In genomic region chr9:125890793-125891192, GRCh38 we compare ENCODE assay signal across 20 cellular contexts.
A peak's percentile ranks its signal among the peaks of the same experiment; 100 is the strongest.
DNase-seq lines count a peak whose midpoint lies in the region; ATAC-seq, FAIRE-seq and TF ChIP-seq lines count a peak whose summit lies in the region.
"Had no signal": no experiment of that assay in that cellular context is flagged by ENCODE, and none has a peak within 500 bp of the region (broad histone marks: within the 10 kb centered on the region; RNA-seq: fewer than 3 reads in every experiment).

No MANE protein-coding gene starts in this region.

- 69 to 78% (median 71%) methylated on average over 1 of the region's 1 CpG for WGBS in spleen, 5 donors

- H3K36me3 ChIP-seq in BE2C, result no peaks in the 10 kb centered on the region
- no peaks in the 10 kb centered on the region for H3K36me3 ChIP-seq in astrocyte (ENCODE audit: insufficient read depth, low read length)
- no peaks in the 10 kb centered on the region for H3K36me3 ChIP-seq in spleen

- H3K27ac Mint-ChIP-seq in CD4-positive, alpha-beta T cell, result no peak overlapping the region
- no peak overlapping the region for H3K27ac Mint-ChIP-seq in astrocyte (ENCODE audit: unreplicated experiment)
- H3K27ac Mint-ChIP-seq in nephron, result no peak overlapping the region
- no peak overlapping the region for H3K27ac Mint-ChIP-seq in chondrocyte (ENCODE audit: unreplicated experiment)
- H3K27ac Mint-ChIP-seq: activated CD8-positive, alpha-beta T cell treated with anti-CD3 and anti-CD28 coated beads for 36 hours had no signal

- H3K4me1 ChIP-seq in BE2C (peaks cover 27% of the 10 kb centered on the region), astrocyte (ENCODE audit: insufficient read depth, low read length) (peaks cover 20% of the 10 kb centered on the region), spleen (peaks cover 0 to 32% (median 15%) of the 10 kb centered on the region in 6 donors)

- no peak overlapping the region for H3K4me2 ChIP-seq in astrocyte (ENCODE audit: low read length)

- ATAC-seq in CD4-positive, alpha-beta T cell (ENCODE audit: poor library complexity), result no peak
- ATAC-seq: activated CD8-positive, alpha-beta T cell treated with anti-CD3 and anti-CD28 coated beads for 36 hours had no signal

- H3K27ac ChIP-seq in CD4-positive, alpha-beta T cell (ENCODE audit: low read depth, low read length), result no peak overlapping the region
- H3K27ac ChIP-seq in astrocyte (ENCODE audit: low read depth, low read length) (no peak overlapping the region), spleen (no peak overlapping the region)

- TF ChIP-seq POLR2A in spleen (IDR thresholded peaks at IDR 0.05), result no peak

- H3K9me3 Mint-ChIP-seq in CD4-positive, alpha-beta T cell, result no peaks in the 10 kb centered on the region
- H3K9me3 Mint-ChIP-seq in astrocyte (ENCODE audit: unreplicated experiment), result no peaks in the 10 kb centered on the region
- H3K9me3 Mint-ChIP-seq in nephron, result no peaks in the 10 kb centered on the region
- H3K9me3 Mint-ChIP-seq in chondrocyte (ENCODE audit: low read depth), result no peaks in the 10 kb centered on the region
- H3K9me3 Mint-ChIP-seq: activated CD8-positive, alpha-beta T cell treated with anti-CD3 and anti-CD28 coated beads for 36 hours had no signal

- H3K4me3 ChIP-seq in BE2C (ENCODE audit: low read depth, low read length) (peak overlapping the region; percentile 57; the same call in 1 of the 2 replicates), astrocyte (ENCODE audit: insufficient read depth, low read depth, low read length) (no peak overlapping the region), spleen (no peak overlapping the region)

- DNase-seq in BE2C (no peak), astrocyte (ENCODE audit: low read depth) (no peak), chondrocyte (ENCODE audit: low spot score) (no peak), spleen (no peak), NCI-H2196 (lab: John Stamatoyannopoulos, UW; ENCODE audit: unreplicated experiment) (no peak)
- no peak for DNase-seq in CD4-positive, alpha-beta T cell
- DNase-seq: activated CD4-positive, CD25-positive, alpha-beta regulatory T cell; activated CD8-positive, alpha-beta T cell treated with anti-CD3 and anti-CD28 coated beads for 36 hours; activated naive CD4-positive, alpha-beta T cell treated with Interleukin-2 at 50 U/mL for 16 hours; activated T-cell treated with anti-CD3 and anti-CD28 coated beads, Interleukin-2, amount 50 U/mL, for 1 hour; cortex of kidney; foreskin melanocyte; KBM-7; MV-4-11; NCI-H2107; NCI-H524 treated with DMSO at 0.1 percent for 48 hours; nucleus accumbens; stimulated activated CD4-positive, alpha-beta T cell treated with anti-CD3 and anti-CD28 coated beads, Interleukin-1b, Interleukin-23, amount 100 ng/mL, for 48 hours; stimulated activated naive CD4-positive, alpha-beta T cell treated with Interleukin-2 at 50 U/mL for 16 hours had no signal

- POLR2A ChIA-PET in CD4-positive, alpha-beta T cell (lab: Charles Lee), result no interaction called here

- no peaks in the 10 kb centered on the region for H3K36me3 Mint-ChIP-seq in CD4-positive, alpha-beta T cell (ENCODE audit: low read depth)
- H3K36me3 Mint-ChIP-seq in astrocyte (ENCODE audit: low read depth, unreplicated experiment) (no peaks in the 10 kb centered on the region), nephron (ENCODE audit: low read depth) (no peaks in the 10 kb centered on the region), chondrocyte (ENCODE audit: low read depth) (no peaks in the 10 kb centered on the region)

- TF ChIP-seq CTCF in BE2C (IDR thresholded peaks at IDR 0.05; ENCODE audit: low read depth, low read length) (no peak), astrocyte (IDR thresholded peaks at IDR 0.05; ENCODE audit: insufficient read depth, low read depth, low read length) (no peak), nephron (IDR thresholded peaks at IDR 0.05; ENCODE audit: unreplicated experiment in 3 of 3) (no peak), chondrocyte (IDR thresholded peaks at IDR 0.05) (no peak), spleen (IDR thresholded peaks at IDR 0.05 in 8 of 11, conservative IDR thresholded peaks at IDR 0.05 in 3 of 11) (no peak)
- TF ChIP-seq CTCF in CD4-positive, alpha-beta T cell (IDR thresholded peaks at IDR 0.05), result no peak

- intact Hi-C loops in CD4-positive, alpha-beta T cell (cut with DNase I, micrococcal nuclease), result no loop called here
- intact Hi-C loops in spleen (cut with DNase I; ENCODE audit: low total_unique reads), result no loop called here

- peaks cover 70% of the 10 kb centered on the region for H3K79me2 ChIP-seq in astrocyte (ENCODE audit: insufficient read depth, low read length)

- H3K9me3 ChIP-seq in BE2C, result no peaks in the 10 kb centered on the region
- no peaks in the 10 kb centered on the region for H3K9me3 ChIP-seq in CD4-positive, alpha-beta T cell (ENCODE audit: control insufficient read depth, low read length)
- H3K9me3 ChIP-seq in astrocyte (ENCODE audit: insufficient read depth, low read depth, low read length), result no peaks in the 10 kb centered on the region
- H3K9me3 ChIP-seq in spleen, result no peaks in the 10 kb centered on the region

- no peak overlapping the region for H2AFZ ChIP-seq in astrocyte (ENCODE audit: low read depth, low read length)

- no peaks in the 10 kb centered on the region for H3K27me3 ChIP-seq in BE2C
- peaks cover 10% of the 10 kb centered on the region for H3K27me3 ChIP-seq in CD4-positive, alpha-beta T cell (ENCODE audit: control insufficient read depth, insufficient read depth, low read length)
- H3K27me3 ChIP-seq in astrocyte (ENCODE audit: insufficient read depth, low read length), result no peaks in the 10 kb centered on the region
- H3K27me3 ChIP-seq in spleen (replicated peaks in 1 of 7), result peaks cover 0 to 19% (median 0%) of the 10 kb centered on the region in 7 donors

- peaks cover 36% of the 10 kb centered on the region for H3K27me3 Mint-ChIP-seq in CD4-positive, alpha-beta T cell
- H3K27me3 Mint-ChIP-seq in astrocyte (ENCODE audit: low read depth, unreplicated experiment) (no peaks in the 10 kb centered on the region), nephron (ENCODE audit: low read depth) (peaks cover under 1% of the 10 kb centered on the region), chondrocyte (ENCODE audit: low read depth) (no peaks in the 10 kb centered on the region)

- H4K20me1 ChIP-seq in astrocyte (ENCODE audit: insufficient read depth, low read length), result peaks cover 23% of the 10 kb centered on the region

- CTCF ChIA-PET in CD4-positive, alpha-beta T cell (lab: Charles Lee), result no interaction called here

- no peak overlapping the region for H3K9ac ChIP-seq in astrocyte (ENCODE audit: low read length)

- no peak for FAIRE-seq in astrocyte (lab: Jason Lieb, UNC)

- peaks cover 31% of the 10 kb centered on the region for H3K4me1 Mint-ChIP-seq in CD4-positive, alpha-beta T cell (ENCODE audit: low read depth)
- H3K4me1 Mint-ChIP-seq in astrocyte (ENCODE audit: low read depth, unreplicated experiment), result peaks cover 39% of the 10 kb centered on the region
- peaks cover 23% of the 10 kb centered on the region for H3K4me1 Mint-ChIP-seq in nephron
- H3K4me1 Mint-ChIP-seq in chondrocyte (ENCODE audit: low read depth), result peaks cover 31% of the 10 kb centered on the region

- peak overlapping the region; percentile 12 for H3K4me3 Mint-ChIP-seq in CD4-positive, alpha-beta T cell
- H3K4me3 Mint-ChIP-seq in astrocyte (ENCODE audit: unreplicated experiment) (peak overlapping the region; percentile 94), nephron (peak overlapping the region; percentile 12 to 88 (median 60)), chondrocyte (ENCODE audit: unreplicated experiment) (no peak overlapping the region)
